38 cellular contexts compared by ENCODE assay signal in the genomic region with DNA sequence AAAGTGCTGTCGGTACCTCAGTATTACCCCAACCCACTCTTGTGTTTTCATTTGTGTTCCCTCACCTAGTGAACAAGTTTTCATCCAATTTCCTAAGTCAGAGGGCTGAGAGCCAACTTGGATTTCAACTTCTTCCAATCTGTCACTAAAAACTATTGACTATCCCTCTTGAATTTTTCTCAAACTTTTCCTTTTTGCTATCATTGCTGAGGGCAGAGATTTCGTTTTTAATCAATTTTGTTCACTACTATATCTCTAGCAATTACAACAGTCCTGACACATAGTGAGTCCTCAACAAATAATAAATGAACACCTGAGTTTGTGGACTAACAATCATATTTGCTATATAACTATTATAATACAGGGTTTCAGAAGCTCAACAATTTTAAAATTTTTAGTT. TPM values are rescaled to one million over a fixed set of nuclear protein-coding genes. Genes with fewer than 3 reads are reported as not detected.
"Had no signal": no experiment of that assay in that cellular context is flagged by ENCODE, and none has a peak within 500 bp of the region (broad histone marks: within the 10 kb centered on the region; RNA-seq: fewer than 3 reads in every experiment).

No MANE protein-coding gene starts in this region.

- H3K9me3 ChIP-seq: MG63 had no signal

- H3K36me3 ChIP-seq: MG63 had no signal

- H3K4me3 ChIP-seq: MG63 had no signal

- DNase-seq: Karpas-422, Kasumi-1, MG63, MM.1S, MV-4-11, NCI-H1048, NCI-H1092, NCI-H1092 treated with DMSO at 0.1 percent for 48 hours, NCI-H1105, NCI-H1105 treated with DMSO at 0.1 percent for 48 hours, NCI-H1417, NCI-H1417 treated with DMSO at 0.1 percent for 48 hours, NCI-H1436, NCI-H1436 treated with DMSO at 0.1 percent for 48 hours, NCI-H146, NCI-H1694, NCI-H1694 treated with DMSO at 0.1 percent for 48 hours, NCI-H187, NCI-H187 treated with DMSO at 0.1 percent for 48 hours, NCI-H1930, NCI-H2029, NCI-H2029 treated with DMSO at 0.1 percent for 48 hours, NCI-H2081, NCI-H2081 treated with DMSO at 0.1 percent for 48 hours, NCI-H2107, NCI-H2171, NCI-H2171 treated with DMSO at 0.1 percent for 48 hours, NCI-H2227 treated with DMSO at 0.1 percent for 48 hours, NCI-H226, NCI-H345, NCI-H446, NCI-H446 treated with DMSO at 0.1 percent for 48 hours, NCI-H510A, NCI-H510A treated with DMSO at 0.1 percent for 48 hours had no signal

RNA-seq across cellular contexts. Expression of a gene that starts 29.0 kb away (rescaled TPM):
- total RNA-seq: LHCN-M2, M059J, MCF 10A, NCI-H460 had no signal
